Comparison of ENCODE assay signal across 8 cellular contexts in genomic region chr6:129491436-129491835, GRCh38.
DNase-seq lines count a peak whose midpoint lies in the region; ATAC-seq and TF ChIP-seq lines count a peak whose summit lies in the region.

No MANE protein-coding gene starts in this region.

- H3K27me3 ChIP-seq in KMS-11 (ENCODE audit: insufficient read depth, low read depth) (no peaks in the 10 kb centered on the region), skeletal muscle satellite cell (ENCODE audit: control insufficient read depth, insufficient read depth, low read length) (no peaks in the 10 kb centered on the region)

- peak overlapping the region; percentile 87 for H2AFZ ChIP-seq in KMS-11 (ENCODE audit: low read depth)

- TF ChIP-seq CTCF in KMS-11 (conservative IDR thresholded peaks at IDR 0.05; ENCODE audit: low read depth, low read length) = no peak

- no peak overlapping the region for H3K4me3 Mint-ChIP-seq in dendritic cell treated with granulocyte-macrophage colony-stimulating factor and Interleukin-4, amounts not matched to agents 40 ng/mL and 50 ng/mL, for 4 days

- H3K27ac Mint-ChIP-seq in dendritic cell treated with granulocyte-macrophage colony-stimulating factor and Interleukin-4, amounts not matched to agents 40 ng/mL and 50 ng/mL, for 4 days = peak overlapping the region; percentile 96

- peak overlapping the region; percentile 96 for H3K27ac ChIP-seq in KMS-11

- intact Hi-C loops in dendritic cell treated with granulocyte-macrophage colony-stimulating factor and Interleukin-4, amounts not matched to agents 40 ng/mL and 50 ng/mL, for 4 days (cut with micrococcal nuclease) = no loop called here

- H3K36me3 ChIP-seq in KMS-11 (ENCODE audit: insufficient read depth) (no peaks in the 10 kb centered on the region), skeletal muscle satellite cell (ENCODE audit: insufficient read depth, low read length) (no peaks in the 10 kb centered on the region)

- no peaks in the 10 kb centered on the region for H4K20me1 ChIP-seq in KMS-11 (ENCODE audit: insufficient read depth)

- no peaks in the 10 kb centered on the region for H3K27me3 Mint-ChIP-seq in dendritic cell treated with granulocyte-macrophage colony-stimulating factor and Interleukin-4, amounts not matched to agents 40 ng/mL and 50 ng/mL, for 4 days

- H3K4me3 ChIP-seq in KMS-11 (IDR thresholded peaks at IDR 0.05; ENCODE audit: insufficient read depth, low read depth, low read length) (no peak overlapping the region), skeletal muscle satellite cell (ENCODE audit: low read length) (peak overlapping the region; percentile 30)

- H3K4me1 Mint-ChIP-seq in dendritic cell treated with granulocyte-macrophage colony-stimulating factor and Interleukin-4, amounts not matched to agents 40 ng/mL and 50 ng/mL, for 4 days (ENCODE audit: low read depth) = peaks cover 29% of the 10 kb centered on the region

- peak overlapping the region; percentile 87 for H3K4me2 ChIP-seq in KMS-11
- peak overlapping the region; percentile 56 for H3K4me2 ChIP-seq in skeletal muscle satellite cell (ENCODE audit: low read length)

- ATAC-seq in GM19395 (IDR thresholded peaks at IDR 0.05; ENCODE audit: unreplicated experiment) (peak; percentile 3), GM19452 (IDR thresholded peaks at IDR 0.05; ENCODE audit: unreplicated experiment) (no peak), GM19328 (IDR thresholded peaks at IDR 0.05; ENCODE audit: unreplicated experiment) (no peak)

- H3K36me3 Mint-ChIP-seq in dendritic cell treated with granulocyte-macrophage colony-stimulating factor and Interleukin-4, amounts not matched to agents 40 ng/mL and 50 ng/mL, for 4 days (ENCODE audit: low read depth) = peaks cover 19% of the 10 kb centered on the region

- H3K9ac ChIP-seq in KMS-11 (peak overlapping the region; percentile 76; the same call in 1 of the 2 replicates), skeletal muscle satellite cell (ENCODE audit: low read depth, low read length) (peak overlapping the region; percentile 92)

- peaks cover 31% of the 10 kb centered on the region for H3K4me1 ChIP-seq in KMS-11 (ENCODE audit: low read depth, poor library complexity, severe bottlenecking)
- H3K4me1 ChIP-seq in skeletal muscle satellite cell (ENCODE audit: control insufficient read depth, insufficient read depth, low read length) = peaks cover 57% of the 10 kb centered on the region

- no peaks in the 10 kb centered on the region for H3K79me2 ChIP-seq in KMS-11 (ENCODE audit: insufficient read depth, low read depth)

- H3K9me3 ChIP-seq in skeletal muscle satellite cell (replicated peaks; ENCODE audit: low read length) = no peaks in the 10 kb centered on the region

- no peaks in the 10 kb centered on the region for H3K9me3 Mint-ChIP-seq in dendritic cell treated with granulocyte-macrophage colony-stimulating factor and Interleukin-4, amounts not matched to agents 40 ng/mL and 50 ng/mL, for 4 days

- no peak for DNase-seq in EL
- no peak for DNase-seq in midbrain (lab: John Stamatoyannopoulos, UW)
